Comparison of ENCODE assay signal across 15 cellular contexts in genomic region chr13:80303225-80303811, GRCh38.
"Had no signal": no experiment of that assay in that cellular context is flagged by ENCODE, and none has a peak within 500 bp of the region (broad histone marks: within the 10 kb centered on the region; RNA-seq: fewer than 3 reads in every experiment).

No MANE protein-coding gene starts in this region.

- H3K9me3 ChIP-seq: esophagus muscularis mucosa, left lung, psoas muscle, stomach had no signal

- H3K27ac ChIP-seq: esophagus muscularis mucosa, left lung, psoas muscle, stomach had no signal

- H3K4me3 ChIP-seq: esophagus muscularis mucosa, left lung, lung, psoas muscle, stomach had no signal

- DNase-seq: effector memory CD4-positive, alpha-beta T cell; foreskin melanocyte; immature natural killer cell; left lung; mesendoderm; naive B cell; psoas muscle; retina; small intestine; stimulated activated CD4-positive, alpha-beta T cell treated with anti-CD3 and anti-CD28 coated beads, Interleukin-12 subunit alpha, Interleukin-12 subunit beta, amount 100 ng/mL, for 4 hours; stimulated activated naive CD4-positive, alpha-beta T cell; stomach; trophoblast cell had no signal

- H3K27me3 ChIP-seq: esophagus muscularis mucosa, left lung, stomach had no signal

- H3K4me1 ChIP-seq: left lung had no signal

- ATAC-seq: left lung had no signal

- H3K36me3 ChIP-seq: esophagus muscularis mucosa, left lung, stomach had no signal
